In genomic region chr18:44781890-44782289, GRCh38 we compare ENCODE assay signal across 10 cellular contexts.
DNase-seq lines count a peak whose midpoint lies in the region; ATAC-seq and TF ChIP-seq lines count a peak whose summit lies in the region.
"Had no signal": no experiment of that assay in that cellular context is flagged by ENCODE, and none has a peak within 500 bp of the region (broad histone marks: within the 10 kb centered on the region; RNA-seq: fewer than 3 reads in every experiment).

No MANE protein-coding gene starts in this region.

- ATAC-seq in stimulated activated memory B cell treated with anti-CD40 and anti-IgM and Interleukin-4, amounts not matched to agents 10 μg/mL and 1 μg/mL and 100 μg/mL, for 72 hours = no peak
- no peak for ATAC-seq in HG03432 (IDR thresholded peaks at IDR 0.05; ENCODE audit: unreplicated experiment)
- ATAC-seq: K562 had no signal

- DNase-seq in HFF-Myc (ENCODE audit: extremely low read depth, low read depth) (peak; percentile 9), cardiac fibroblast (ENCODE audit: low read depth in 2 of 2) (peak; percentile 52 to 78), iPS-NIHi7 (ENCODE audit: extremely low spot score) (peak; percentile 18), nucleus accumbens (lab: John Stamatoyannopoulos, UW) (no peak), NCI-H1105 treated with DMSO at 0.1 percent for 48 hours (lab: John Stamatoyannopoulos, UW) (no peak)
- DNase-seq in activated naive CD4-positive, alpha-beta T cell (lab: John Stamatoyannopoulos, UW) = no peak
- DNase-seq: activated CD4-positive, CD25-positive, alpha-beta regulatory T cell had no signal

- TF ChIP-seq CTCF in HFF-Myc (IDR thresholded peaks at IDR 0.05; ENCODE audit: low read depth, low read length, missing control alignments) (no peak), cardiac fibroblast (IDR thresholded peaks at IDR 0.05; ENCODE audit: low read depth, low read length) (no peak)

- H3K27ac Mint-ChIP-seq in stimulated activated memory B cell treated with anti-CD40 and anti-IgM and Interleukin-4, amounts not matched to agents 10 μg/mL and 1 μg/mL and 100 μg/mL, for 72 hours = peak overlapping the region; percentile 74

- peaks cover 39% of the 10 kb centered on the region for H3K36me3 Mint-ChIP-seq in stimulated activated memory B cell treated with anti-CD40 and anti-IgM and Interleukin-4, amounts not matched to agents 10 μg/mL and 1 μg/mL and 100 μg/mL, for 72 hours

- no peak overlapping the region for H3K4me3 Mint-ChIP-seq in stimulated activated memory B cell treated with anti-CD40 and anti-IgM and Interleukin-4, amounts not matched to agents 10 μg/mL and 1 μg/mL and 100 μg/mL, for 72 hours

- H3K4me1 Mint-ChIP-seq in stimulated activated memory B cell treated with anti-CD40 and anti-IgM and Interleukin-4, amounts not matched to agents 10 μg/mL and 1 μg/mL and 100 μg/mL, for 72 hours = peaks cover 97% of the 10 kb centered on the region

- no peak overlapping the region for H3K4me3 ChIP-seq in HFF-Myc (replicated peaks; ENCODE audit: low read depth, low read length)
- H3K4me3 ChIP-seq in cardiac fibroblast (replicated peaks in 1 of 2; ENCODE audit: low read depth in 2 of 2, low read length in 2 of 2) = no peak overlapping the region
- H3K4me3 ChIP-seq: K562 had no signal

- no peaks in the 10 kb centered on the region for H3K27me3 Mint-ChIP-seq in stimulated activated memory B cell treated with anti-CD40 and anti-IgM and Interleukin-4, amounts not matched to agents 10 μg/mL and 1 μg/mL and 100 μg/mL, for 72 hours

- no peaks in the 10 kb centered on the region for H3K9me3 Mint-ChIP-seq in stimulated activated memory B cell treated with anti-CD40 and anti-IgM and Interleukin-4, amounts not matched to agents 10 μg/mL and 1 μg/mL and 100 μg/mL, for 72 hours

Comparison
In these comparisons a context has a peak if more than half of its experiments do, and no peak if none do; other contexts are left out.
1. DNase-seq: peak in HFF-Myc (single experiment), cardiac fibroblast (2 of 2) and iPS-NIHi7 (single experiment); none in nucleus accumbens (0 of 56), NCI-H1105 treated with DMSO at 0.1 percent for 48 hours (single experiment) and activated naive CD4-positive, alpha-beta T cell (0 of 4).